Comparison of ENCODE assay signal across 8 cellular contexts in genomic region chr4:112348488-112349158, GRCh38. TPM values are rescaled to one million over a fixed set of nuclear protein-coding genes. Genes with fewer than 3 reads are reported as not detected.
DNase-seq lines count a peak whose midpoint lies in the region; ATAC-seq and TF ChIP-seq lines count a peak whose summit lies in the region.

No MANE protein-coding gene starts in this region.

- peak overlapping the region; percentile 63 for H3K4me3 Mint-ChIP-seq in chondrocyte (ENCODE audit: unreplicated experiment)
- H3K4me3 Mint-ChIP-seq in T-helper 2 cell treated with Interferon-gamma antibody and Interleukin-4, amounts not matched to agents 5 μg/mL and 100 μg/mL, for 36 hours = no peak overlapping the region

- DNase-seq in DND-41 (no peak), NCI-H2196 (lab: John Stamatoyannopoulos, UW; ENCODE audit: unreplicated experiment) (peak; percentile 55), chondrocyte (ENCODE audit: low spot score) (no peak), lung microvascular endothelial cell (ENCODE audit: low read depth in 2 of 2) (peak; percentile 35 to 40)
- no peak for DNase-seq in activated T-cell treated with anti-CD3 and anti-CD28 coated beads, Interleukin-2, amount 50 U/mL, for 48 hours
- DNase-seq in T-helper 2 cell treated with Interferon-gamma antibody and Interleukin-4, amounts not matched to agents 5 μg/mL and 100 μg/mL, for 36 hours (ENCODE audit: low spot score) = no peak
- DNase-seq in activated CD4-positive, alpha-beta T cell treated with anti-CD3 and anti-CD28 coated beads, Interleukin-2, amount 50 U/mL, for 4 hours = no peak

- H3K4me1 ChIP-seq in DND-41 (ENCODE audit: insufficient read depth, low read length) = no peaks in the 10 kb centered on the region

- ATAC-seq in DND-41 (ENCODE audit: insufficient read depth, low read depth) = no peak
- no peak for ATAC-seq in HG03571 (IDR thresholded peaks at IDR 0.05; ENCODE audit: unreplicated experiment)

- peaks cover 6% of the 10 kb centered on the region for H3K9me3 Mint-ChIP-seq in chondrocyte (ENCODE audit: low read depth)
- no peaks in the 10 kb centered on the region for H3K9me3 Mint-ChIP-seq in T-helper 2 cell treated with Interferon-gamma antibody and Interleukin-4, amounts not matched to agents 5 μg/mL and 100 μg/mL, for 36 hours

- H3K9ac ChIP-seq in DND-41 (ENCODE audit: low read depth, low read length) = no peak overlapping the region

- no peaks in the 10 kb centered on the region for H3K79me2 ChIP-seq in DND-41 (ENCODE audit: insufficient read depth, low read length)

- H3K9me3 ChIP-seq in DND-41 (ENCODE audit: insufficient read depth, low read length, severe bottlenecking) = no peaks in the 10 kb centered on the region

- peak overlapping the region; percentile 12 for H3K27ac Mint-ChIP-seq in chondrocyte (ENCODE audit: unreplicated experiment)
- H3K27ac Mint-ChIP-seq in T-helper 2 cell treated with Interferon-gamma antibody and Interleukin-4, amounts not matched to agents 5 μg/mL and 100 μg/mL, for 36 hours = no peak overlapping the region

- H3K4me2 ChIP-seq in DND-41 (ENCODE audit: insufficient read depth, low read length) = no peak overlapping the region

- peak; percentile 11 for TF ChIP-seq CTCF in DND-41 (IDR thresholded peaks at IDR 0.05; ENCODE audit: borderline replicate concordance, extremely low read depth, low read length, poor library complexity, severe bottlenecking)
- peak; percentile 72 for TF ChIP-seq CTCF in chondrocyte (IDR thresholded peaks at IDR 0.05)

- H2AFZ ChIP-seq in DND-41 (ENCODE audit: low read depth, low read length) = no peak overlapping the region

- H3K4me1 Mint-ChIP-seq in chondrocyte (ENCODE audit: low read depth) = peaks cover 10% of the 10 kb centered on the region
- no peaks in the 10 kb centered on the region for H3K4me1 Mint-ChIP-seq in T-helper 2 cell treated with Interferon-gamma antibody and Interleukin-4, amounts not matched to agents 5 μg/mL and 100 μg/mL, for 36 hours (ENCODE audit: low read depth)

- H3K36me3 Mint-ChIP-seq in chondrocyte (ENCODE audit: low read depth) = peaks cover 1% of the 10 kb centered on the region
- no peaks in the 10 kb centered on the region for H3K36me3 Mint-ChIP-seq in T-helper 2 cell treated with Interferon-gamma antibody and Interleukin-4, amounts not matched to agents 5 μg/mL and 100 μg/mL, for 36 hours (ENCODE audit: low read depth)

- no peaks in the 10 kb centered on the region; the same call in 1 of the 2 replicates for H4K20me1 ChIP-seq in DND-41 (ENCODE audit: insufficient read depth, low read length)

- no peak overlapping the region for H3K27ac ChIP-seq in DND-41 (ENCODE audit: low read length)

- no peak overlapping the region for H3K4me3 ChIP-seq in DND-41 (ENCODE audit: low read depth in 1 of 2, low read length in 2 of 2)

- no peaks in the 10 kb centered on the region for H3K27me3 Mint-ChIP-seq in chondrocyte (ENCODE audit: low read depth)
- no peaks in the 10 kb centered on the region for H3K27me3 Mint-ChIP-seq in T-helper 2 cell treated with Interferon-gamma antibody and Interleukin-4, amounts not matched to agents 5 μg/mL and 100 μg/mL, for 36 hours (ENCODE audit: low read depth)

- H3K27me3 ChIP-seq in DND-41 (ENCODE audit: insufficient read depth, low read length, poor library complexity) = no peaks in the 10 kb centered on the region

- no peaks in the 10 kb centered on the region for H3K36me3 ChIP-seq in DND-41 (ENCODE audit: insufficient read depth, low read length)

RNA-seq across cellular contexts. Expression of gene ALPK1, which starts 51.5 kb away (rescaled TPM):
- total RNA-seq in chondrocyte (6.2 to 11.3 TPM (median 6.5 TPM) in 3 replicates), lung microvascular endothelial cell (1.1 and 1.2 TPM in 2 replicates)

Comparison
In these comparisons a context has a peak if more than half of its experiments do, and no peak if none do; other contexts are left out.
1. DNase-seq: peak in NCI-H2196 (single experiment) and lung microvascular endothelial cell (2 of 2); none in DND-41 (single experiment), chondrocyte (single experiment), activated T-cell treated with anti-CD3 and anti-CD28 coated beads, Interleukin-2, amount 50 U/mL, for 48 hours (0 of 2), T-helper 2 cell treated with Interferon-gamma antibody and Interleukin-4, amounts not matched to agents 5 μg/mL and 100 μg/mL, for 36 hours (single experiment) and activated CD4-positive, alpha-beta T cell treated with anti-CD3 and anti-CD28 coated beads, Interleukin-2, amount 50 U/mL, for 4 hours (0 of 2).